Comparison of ENCODE assay signal across 8 cellular contexts in genomic region chr16:89564476-89565255, GRCh38. TPM values are rescaled to one million over a fixed set of nuclear protein-coding genes. Genes with fewer than 3 reads are reported as not detected.
A peak's percentile ranks its signal among the peaks of the same experiment; 100 is the strongest.
DNase-seq lines count a peak whose midpoint lies in the region; ATAC-seq, FAIRE-seq and TF ChIP-seq lines count a peak whose summit lies in the region.

No MANE protein-coding gene starts in this region.

- H3K27ac ChIP-seq in KMS-11: peak overlapping the region; percentile 13; the same call in 1 of the 2 replicates
- no peak overlapping the region for H3K27ac ChIP-seq in kidney (ENCODE audit: low read depth in 2 of 2, low read length in 2 of 2)
- no peak overlapping the region for H3K27ac ChIP-seq in suprapubic skin

- H3K4me1 ChIP-seq in KMS-11 (ENCODE audit: low read depth, poor library complexity, severe bottlenecking) (peaks cover 15% of the 10 kb centered on the region), kidney (ENCODE audit: control insufficient read depth in 1 of 2, insufficient read depth in 1 of 2, low read depth in 1 of 2, low read length in 2 of 2) (peaks cover 14 to 27% of the 10 kb centered on the region in 2 donors), suprapubic skin (peaks cover 60% of the 10 kb centered on the region)

- H3K4me3 ChIP-seq in KMS-11 (IDR thresholded peaks at IDR 0.05; ENCODE audit: insufficient read depth, low read depth, low read length) (no peak overlapping the region), kidney (ENCODE audit: low read length in 2 of 2) (no peak overlapping the region), suprapubic skin (no peak overlapping the region)

- H3K27me3 Mint-ChIP-seq in activated T-cell treated with anti-CD3 and anti-CD28 coated beads, Interleukin-2, amount 50 U/mL, for 24 hours: no peaks in the 10 kb centered on the region

- H3K9me3 ChIP-seq in kidney (ENCODE audit: control insufficient read depth in 1 of 2, low read length in 2 of 2) (no peaks in the 10 kb centered on the region), suprapubic skin (no peaks in the 10 kb centered on the region)

- H3K4me2 ChIP-seq in KMS-11: no peak overlapping the region

- 76% methylated on average over 16 of the region's 22 CpGs for WGBS in suprapubic skin

- H3K27me3 ChIP-seq in KMS-11 (ENCODE audit: insufficient read depth, low read depth) (no peaks in the 10 kb centered on the region), suprapubic skin (no peaks in the 10 kb centered on the region)

- no peak for FAIRE-seq in kidney (lab: Jason Lieb, UNC)

- no peak overlapping the region for H2AFZ ChIP-seq in KMS-11 (ENCODE audit: low read depth)

- H3K9ac ChIP-seq in KMS-11 (no peak overlapping the region), kidney (ENCODE audit: low read length in 2 of 2) (no peak overlapping the region)

- H3K4me3 Mint-ChIP-seq in activated T-cell treated with anti-CD3 and anti-CD28 coated beads, Interleukin-2, amount 50 U/mL, for 24 hours: peak overlapping the region; percentile 97

- intact Hi-C loops in kidney (cut with DNase I): no loop called here

- no peak for ATAC-seq in HG03565 (IDR thresholded peaks at IDR 0.05; ENCODE audit: unreplicated experiment)
- no peak for ATAC-seq in HG03025 (IDR thresholded peaks at IDR 0.05; ENCODE audit: low FRiP score, unreplicated experiment)

- peak overlapping the region; percentile 96 for H3K27ac Mint-ChIP-seq in activated T-cell treated with anti-CD3 and anti-CD28 coated beads, Interleukin-2, amount 50 U/mL, for 24 hours

- peaks cover 61% of the 10 kb centered on the region for H3K36me3 Mint-ChIP-seq in activated T-cell treated with anti-CD3 and anti-CD28 coated beads, Interleukin-2, amount 50 U/mL, for 24 hours (ENCODE audit: low read depth)

- H3K79me2 ChIP-seq in KMS-11 (ENCODE audit: insufficient read depth, low read depth): peaks cover 27% of the 10 kb centered on the region

- H3K4me1 Mint-ChIP-seq in activated T-cell treated with anti-CD3 and anti-CD28 coated beads, Interleukin-2, amount 50 U/mL, for 24 hours (ENCODE audit: low read depth): peaks cover 48% of the 10 kb centered on the region

- TF ChIP-seq EP300 in suprapubic skin (IDR thresholded peaks at IDR 0.05): no peak

- no peaks in the 10 kb centered on the region for H3K9me3 Mint-ChIP-seq in activated T-cell treated with anti-CD3 and anti-CD28 coated beads, Interleukin-2, amount 50 U/mL, for 24 hours

- TF ChIP-seq CTCF in KMS-11 (conservative IDR thresholded peaks at IDR 0.05; ENCODE audit: low read depth, low read length) (no peak), kidney (IDR thresholded peaks at IDR 0.05; ENCODE audit: borderline replicate concordance, extremely low read depth, insufficient read depth) (no peak), suprapubic skin (IDR thresholded peaks at IDR 0.05) (no peak)

- TF ChIP-seq POLR2A in suprapubic skin (IDR thresholded peaks at IDR 0.05): no peak

- H3K36me3 ChIP-seq in KMS-11 (ENCODE audit: insufficient read depth) (peaks cover 25% of the 10 kb centered on the region; the same call in 1 of the 2 replicates), kidney (ENCODE audit: control insufficient read depth in 1 of 2, insufficient read depth in 2 of 2, low read length in 2 of 2) (peaks cover 24 to 33% of the 10 kb centered on the region in 2 donors), suprapubic skin (peaks cover 33% of the 10 kb centered on the region)

- DNase-seq in DMS53 (lab: John Stamatoyannopoulos, UW): peak; percentile 78
- DNase-seq in activated T-cell treated with anti-CD3 and anti-CD28 coated beads, Interleukin-2, amount 50 U/mL, for 24 hours: peak; percentile 67
- peak; percentile 65 for DNase-seq in kidney
- DNase-seq in suprapubic skin (ENCODE audit: low spot score in 2 of 2): no peak
- DNase-seq in activated gamma-delta T cell (lab: John Stamatoyannopoulos, UW): no peak

- peaks cover 31% of the 10 kb centered on the region for H4K20me1 ChIP-seq in KMS-11 (ENCODE audit: insufficient read depth)

RNA-seq across cellular contexts. Expression of gene RPL13, which starts 4.2 kb away (rescaled TPM):
- total RNA-seq in kidney (1,694 TPM), suprapubic skin (1,000 to 10,000 TPM; 4,033 to 9,308 (median 7,964) TPM)
- polyA plus RNA-seq in kidney (ENCODE audit: insufficient read depth, low read depth, low replicate concordance): 3,146 TPM

RNA-seq across cellular contexts. Expression of gene CPNE7, which starts 10.9 kb away (rescaled TPM):
- total RNA-seq in kidney (13.7 TPM), suprapubic skin (10 to 100 TPM in 1 of 4 donors, 1 to 10 TPM in 1, under 1 TPM in 1, not detected in 1; 0.51 to 12.9 (median 2.9) TPM)
- 1.5 TPM for polyA plus RNA-seq in kidney (ENCODE audit: insufficient read depth, low read depth, low replicate concordance)

RNA-seq across cellular contexts. Expression of gene DPEP1, which starts 48.8 kb away (rescaled TPM):
- total RNA-seq in kidney: 24.2 TPM
- 433 TPM for polyA plus RNA-seq in kidney (ENCODE audit: insufficient read depth, low read depth, low replicate concordance)
- total RNA-seq in suprapubic skin: 1 to 10 TPM in 3 of 4 donors, not detected in 1; 1.3 to 2.3 (median 2.2) TPM

RNA-seq across cellular contexts. Expression of gene SPG7, which starts 56.5 kb away (rescaled TPM):
- total RNA-seq in kidney (108 TPM), suprapubic skin (100 to 1,000 TPM; 131 to 324 (median 144) TPM)
- polyA plus RNA-seq in kidney (ENCODE audit: insufficient read depth, low read depth, low replicate concordance): 71.0 TPM

Comparison
In these comparisons a context has a peak if more than half of its experiments do, and no peak if none do; other contexts are left out.
1. DNase-seq: peak in DMS53 (single experiment), activated T-cell treated with anti-CD3 and anti-CD28 coated beads, Interleukin-2, amount 50 U/mL, for 24 hours (single experiment) and kidney (single experiment); none in suprapubic skin (0 of 2) and activated gamma-delta T cell (single experiment).